Comparison of ENCODE assay signal across 21 cellular contexts in genomic region chr1:28530456-28530855, GRCh38. TPM values are rescaled to one million over a fixed set of nuclear protein-coding genes. Genes with fewer than 3 reads are reported as not detected.
DNase-seq lines count a peak whose midpoint lies in the region; ATAC-seq and TF ChIP-seq lines count a peak whose summit lies in the region.
"Had no signal": no experiment of that assay in that cellular context is flagged by ENCODE, and none has a peak within 500 bp of the region (broad histone marks: within the 10 kb centered on the region; RNA-seq: fewer than 3 reads in every experiment).

No MANE protein-coding gene starts in this region.

- H3K4me1 ChIP-seq in A673 (ENCODE audit: insufficient read depth, low read length, poor library complexity, severe bottlenecking) (no peaks in the 10 kb centered on the region), mesenchymal stem cell (ENCODE audit: control insufficient read depth, insufficient read depth, low read depth, low read length) (peaks cover 6% of the 10 kb centered on the region)
- H3K4me1 ChIP-seq: BLaER1 had no signal

- H2AFZ ChIP-seq in mesenchymal stem cell (ENCODE audit: low read depth, low read length), result no peak overlapping the region
- H2AFZ ChIP-seq: GM23248 had no signal

- BruUV-seq in A673 (replicated peaks; lab: Mats Ljungman, UMichigan), result no TSS peak

- no peak overlapping the region for H3K27ac Mint-ChIP-seq in stimulated activated memory B cell treated with anti-CD40 and anti-IgM and Interleukin-4, amounts not matched to agents 10 μg/mL and 1 μg/mL and 100 μg/mL, for 72 hours
- H3K27ac Mint-ChIP-seq: B cell; CD4-positive, CD25-positive, alpha-beta regulatory T cell; CD8-positive, alpha-beta T cell had no signal

- no peak overlapping the region for H3K4me3 ChIP-seq in A673 (ENCODE audit: low read depth, low read length, poor library complexity, severe bottlenecking)
- no peak overlapping the region for H3K4me3 ChIP-seq in mesenchymal stem cell (ENCODE audit: insufficient read depth in 1 of 2, low read depth in 1 of 2, low read length in 2 of 2)
- H3K4me3 ChIP-seq: BLaER1, GM12878, GM23248 had no signal

- no peaks in the 10 kb centered on the region for H3K9me3 ChIP-seq in A673 (ENCODE audit: low read depth, low read length, poor library complexity, severe bottlenecking)
- H3K9me3 ChIP-seq in mesenchymal stem cell (ENCODE audit: control insufficient read depth, low read length), result no peaks in the 10 kb centered on the region
- H3K9me3 ChIP-seq: BLaER1, Caco-2 had no signal

- H3K4me1 Mint-ChIP-seq in stimulated activated memory B cell treated with anti-CD40 and anti-IgM and Interleukin-4, amounts not matched to agents 10 μg/mL and 1 μg/mL and 100 μg/mL, for 72 hours, result no peaks in the 10 kb centered on the region
- H3K4me1 Mint-ChIP-seq: B cell, H9 had no signal

- H3K14ac ChIP-seq in mesenchymal stem cell (ENCODE audit: low read length in 2 of 2), result no peak overlapping the region

- no peak overlapping the region for H3K18ac ChIP-seq in mesenchymal stem cell (ENCODE audit: low read depth in 1 of 2, low read length in 2 of 2)

- no peak overlapping the region for H2BK5ac ChIP-seq in mesenchymal stem cell (ENCODE audit: low read depth, low read length, poor library complexity, severe bottlenecking)

- no peaks in the 10 kb centered on the region for H3K9me3 Mint-ChIP-seq in stimulated activated memory B cell treated with anti-CD40 and anti-IgM and Interleukin-4, amounts not matched to agents 10 μg/mL and 1 μg/mL and 100 μg/mL, for 72 hours
- H3K9me3 Mint-ChIP-seq: CD4-positive, CD25-positive, alpha-beta regulatory T cell; CD8-positive, alpha-beta T cell; H9 had no signal

- H3K36me3 Mint-ChIP-seq in stimulated activated memory B cell treated with anti-CD40 and anti-IgM and Interleukin-4, amounts not matched to agents 10 μg/mL and 1 μg/mL and 100 μg/mL, for 72 hours, result peaks cover 33% of the 10 kb centered on the region

- no peak overlapping the region for H2AK5ac ChIP-seq in mesenchymal stem cell (ENCODE audit: low read length, severe bottlenecking)

- no peak overlapping the region for H3K23ac ChIP-seq in mesenchymal stem cell (ENCODE audit: low read length in 2 of 2)

- no peak overlapping the region for H3K9ac ChIP-seq in mesenchymal stem cell (ENCODE audit: low read length)
- H3K9ac ChIP-seq: BLaER1, GM23248 had no signal

- 99% methylated on average over 30 of the region's 31 CpGs for WGBS in mesenchymal stem cell

- H3K27me3 ChIP-seq in A673 (replicated peaks; ENCODE audit: insufficient read depth, low read depth, low read length, poor library complexity) (no peaks in the 10 kb centered on the region), mesenchymal stem cell (ENCODE audit: control insufficient read depth in 1 of 2, insufficient read depth in 1 of 2, low read length in 2 of 2) (no peaks in the 10 kb centered on the region)
- H3K27me3 ChIP-seq: BLaER1 had no signal

- CTCF ChIA-PET in A673 (lab: Charles Lee), result no interaction called here

- H3K27ac ChIP-seq in A673 (ENCODE audit: low read depth, low read length, poor library complexity, severe bottlenecking) (peak overlapping the region; percentile 16), mesenchymal stem cell (ENCODE audit: low read length, poor library complexity, severe bottlenecking) (no peak overlapping the region)
- H3K27ac ChIP-seq: BLaER1, C4-2B, GM23248 had no signal

- ATAC-seq in stimulated activated memory B cell treated with anti-CD40 and anti-IgM and Interleukin-4, amounts not matched to agents 10 μg/mL and 1 μg/mL and 100 μg/mL, for 72 hours, result peak; percentile 47
- ATAC-seq in GM21360 (IDR thresholded peaks at IDR 0.05; ENCODE audit: unreplicated experiment), result no peak
- ATAC-seq: CD8-positive, alpha-beta T cell; GM12878; HCT116 had no signal

- no peak for TF ChIP-seq CTCF in A673 (conservative IDR thresholded peaks at IDR 0.05; ENCODE audit: low read depth, low read length)
- no peak for TF ChIP-seq CTCF in GM20000 (IDR thresholded peaks at IDR 0.05; ENCODE audit: extremely low read depth, missing control alignments)

- H3K79me1 ChIP-seq in mesenchymal stem cell (replicated peaks; ENCODE audit: low read length, poor library complexity, severe bottlenecking), result peaks cover 20% of the 10 kb centered on the region

- no peak overlapping the region for H2BK12ac ChIP-seq in mesenchymal stem cell (ENCODE audit: low read length in 2 of 2)

- H3K27me3 Mint-ChIP-seq in stimulated activated memory B cell treated with anti-CD40 and anti-IgM and Interleukin-4, amounts not matched to agents 10 μg/mL and 1 μg/mL and 100 μg/mL, for 72 hours, result no peaks in the 10 kb centered on the region
- H3K27me3 Mint-ChIP-seq: B cell; CD4-positive, CD25-positive, alpha-beta regulatory T cell had no signal

- intact Hi-C loops in A673 (cut with micrococcal nuclease; ENCODE audit: unreplicated experiment), result no loop called here

- POLR2A ChIA-PET in A673 (lab: Charles Lee; ENCODE audit: low non-redundant PET), result no interaction called here

- H2BK15ac ChIP-seq in mesenchymal stem cell (ENCODE audit: low read depth, poor library complexity, severe bottlenecking), result no peak overlapping the region

- no peak overlapping the region for H3K4me2 ChIP-seq in mesenchymal stem cell (ENCODE audit: low read length, poor library complexity, severe bottlenecking)
- H3K4me2 ChIP-seq: BLaER1 had no signal

- H3K4me3 Mint-ChIP-seq in stimulated activated memory B cell treated with anti-CD40 and anti-IgM and Interleukin-4, amounts not matched to agents 10 μg/mL and 1 μg/mL and 100 μg/mL, for 72 hours, result no peak overlapping the region
- H3K4me3 Mint-ChIP-seq: B cell; CD4-positive, CD25-positive, alpha-beta regulatory T cell; CD8-positive, alpha-beta T cell; H9 had no signal

- H3K36me3 ChIP-seq in A673 (ENCODE audit: insufficient read depth, low read length, poor library complexity, severe bottlenecking), result peaks cover 53% of the 10 kb centered on the region
- H3K36me3 ChIP-seq in mesenchymal stem cell (ENCODE audit: control insufficient read depth in 1 of 2, insufficient read depth in 2 of 2, low read depth in 1 of 2, low read length in 2 of 2), result peaks cover 28 to 41% of the 10 kb centered on the region in 2 experiments

- no peak overlapping the region for H4K91ac ChIP-seq in mesenchymal stem cell (ENCODE audit: low read length)

- no peak for DNase-seq in A673 (ENCODE audit: low spot score)
- DNase-seq in GM20000 (ENCODE audit: low spot score), result peak; percentile 7
- DNase-seq in mesenchymal stem cell, result no peak
- no peak for DNase-seq in foreskin melanocyte
- no peak for DNase-seq in D341Med (ENCODE audit: low spot score)
- DNase-seq: Caco-2; CD4-positive, CD25-positive, alpha-beta regulatory T cell; CD8-positive, alpha-beta T cell; DMS 273 treated with DMSO at 0.1 percent for 48 hours; DMS79; EL; GDM1; GM23248; H9 had no signal

- no peak overlapping the region for H3K4ac ChIP-seq in mesenchymal stem cell (ENCODE audit: low read depth in 1 of 2, low read length in 2 of 2)

- H4K8ac ChIP-seq in mesenchymal stem cell (ENCODE audit: low read length), result peak overlapping the region; percentile 28

- no peak overlapping the region for H2BK120ac ChIP-seq in mesenchymal stem cell (ENCODE audit: low read depth, low read length)

RNA-seq across cellular contexts. Expression of gene TRNAU1AP, which starts 22.4 kb away (rescaled TPM):
- total RNA-seq in A673 (2021), result 33.8 and 38.8 TPM in 2 replicates
- 18.3 TPM for polyA plus RNA-seq in mesenchymal stem cell (2013, experiment 1 of 2)
- 16.2 TPM for polyA plus RNA-seq in mesenchymal stem cell (2013, experiment 2 of 2)

RNA-seq across cellular contexts. Expression of gene RCC1, which starts 24.6 kb away (rescaled TPM):
- 111 and 125 TPM in 2 replicates for total RNA-seq in A673 (2021)
- polyA plus RNA-seq in mesenchymal stem cell (2013, experiment 1 of 2), result 13.0 TPM
- 13.9 TPM for polyA plus RNA-seq in mesenchymal stem cell (2013, experiment 2 of 2)
